Comparison of ENCODE assay signal across 14 cellular contexts in the genomic region with DNA sequence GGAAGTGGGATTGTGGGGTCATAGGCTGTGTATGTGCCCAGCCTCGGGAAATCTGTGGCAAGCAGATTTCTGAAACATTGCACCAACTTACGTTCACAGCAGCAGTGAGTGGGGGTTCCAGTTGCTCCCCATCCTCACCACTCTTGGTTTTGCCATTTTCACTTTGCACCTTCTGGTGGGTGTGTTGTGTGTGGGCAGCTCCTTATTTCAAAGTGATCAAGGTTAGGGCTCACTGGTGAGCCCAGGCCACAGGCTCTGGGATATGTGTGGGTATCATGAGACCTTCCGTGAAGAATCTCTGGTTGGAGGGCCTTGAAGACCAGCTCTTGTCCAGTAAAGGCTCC. TPM values are rescaled to one million over a fixed set of nuclear protein-coding genes. Genes with fewer than 3 reads are reported as not detected.
DNase-seq lines count a peak whose midpoint lies in the region; ATAC-seq, FAIRE-seq and TF ChIP-seq lines count a peak whose summit lies in the region.
"Had no signal": no experiment of that assay in that cellular context is flagged by ENCODE, and none has a peak within 500 bp of the region (broad histone marks: within the 10 kb centered on the region; RNA-seq: fewer than 3 reads in every experiment).

No MANE protein-coding gene starts in this region.

- peak overlapping the region; percentile 38 for H3K27ac ChIP-seq in CD8-positive, alpha-beta T cell (ENCODE audit: low read depth, low read length)
- H3K27ac ChIP-seq in KMS-11 (peak overlapping the region; percentile 89), H1 (ENCODE audit: low read depth, low read length) (no peak overlapping the region)
- H3K27ac ChIP-seq: gastroesophageal sphincter, vagina had no signal

- TF ChIP-seq RAD21 in H1 (IDR thresholded peaks at IDR 0.05 in 1 of 2, conservative IDR thresholded peaks at IDR 0.05 in 1 of 2; ENCODE audit: low read depth in 2 of 2, low read length in 2 of 2), result no peak

- peak overlapping the region; percentile 97; the same call in 1 of the 2 replicates for H2AK5ac ChIP-seq in H1 (ENCODE audit: low read depth, low read length)

- H2AFZ ChIP-seq in KMS-11 (ENCODE audit: low read depth) (no peak overlapping the region), H1 (ENCODE audit: low read length) (no peak overlapping the region)

- peak overlapping the region; percentile 91 for H3K27ac Mint-ChIP-seq in CD8-positive, alpha-beta T cell

- no peak for TF ChIP-seq EP300 in H1 (IDR thresholded peaks at IDR 0.05; ENCODE audit: borderline replicate concordance in 1 of 2, low read depth in 2 of 2, low read length in 2 of 2)

- no peak for FAIRE-seq in H1 (lab: Jason Lieb, UNC)
- FAIRE-seq: small intestine had no signal

- H2BK12ac ChIP-seq in H1 (ENCODE audit: low read depth, low read length), result peak overlapping the region; percentile 64; the same call in 1 of the 2 replicates

- H3K4me1 Mint-ChIP-seq in CD8-positive, alpha-beta T cell (ENCODE audit: low read depth), result peaks cover 50% of the 10 kb centered on the region

- POLR2A ChIA-PET in CD8-positive, alpha-beta T cell (lab: Charles Lee), result interaction anchor here (0.6 to 2.6 kb wide), 4 partner anchors 10 to 55 kb away, joined by 3 to 10 read pairs (median 5); a partner anchor contains a TSS
- POLR2A ChIA-PET in H1 (lab: Charles Lee; ENCODE audit: partially characterized antibody), result interaction anchor here (1.0 kb wide), 2 partner anchors 48 to 55 kb away, joined by 3 read pairs; a partner anchor contains a TSS

- H3K23me2 ChIP-seq in H1 (ENCODE audit: low read depth, low read length), result no peaks in the 10 kb centered on the region; the same call in 1 of the 2 replicates

- CTCF ChIA-PET in CD8-positive, alpha-beta T cell (lab: Charles Lee), result interaction anchor here (1.3 to 1.5 kb wide), 3 partner anchors 13 to 56 kb away, joined by 3 to 4 read pairs (median 4); no protein-coding TSS in a partner anchor
- CTCF ChIA-PET in H1 (lab: Charles Lee; ENCODE audit: partially characterized antibody), result interaction anchor here (1.0 to 1.5 kb wide), 3 partner anchors 13 to 53 kb away, joined by 3 to 4 read pairs (median 3); no protein-coding TSS in a partner anchor

- H3K14ac ChIP-seq in H1 (ENCODE audit: insufficient read length), result no peak overlapping the region

- no peaks in the 10 kb centered on the region for H3K36me3 Mint-ChIP-seq in CD8-positive, alpha-beta T cell

- peak overlapping the region; percentile 39; the same call in 1 of the 2 replicates for H3K9ac ChIP-seq in KMS-11
- no peak overlapping the region for H3K9ac ChIP-seq in H1 (replicated peaks in 1 of 4; ENCODE audit: extremely low read depth in 1 of 4, low read depth in 3 of 4, low read length in 3 of 4)

- no peak overlapping the region; the same call in 1 of the 2 replicates for H3K18ac ChIP-seq in H1 (ENCODE audit: extremely low read depth, low read length)

- H3K79me1 ChIP-seq in H1 (ENCODE audit: low read depth, low read length), result no peaks in the 10 kb centered on the region

- H4K8ac ChIP-seq in H1 (ENCODE audit: extremely low read depth, insufficient read depth, low read length), result no peak overlapping the region

- H3K9me3 ChIP-seq in CD8-positive, alpha-beta T cell (ENCODE audit: low read length), result no peaks in the 10 kb centered on the region
- H3K9me3 ChIP-seq in H1 (ENCODE audit: insufficient read depth in 2 of 2, low read depth in 1 of 2, low read length in 1 of 2), result no peaks in the 10 kb centered on the region
- H3K9me3 ChIP-seq: gastroesophageal sphincter, vagina had no signal

- DNase-seq in CD8-positive, alpha-beta T cell, result no peak
- DNase-seq in H1 (ENCODE audit: low read depth in 1 of 2, low spot score in 2 of 2) (no peak), NCI-H146 treated with DMSO at 0.1 percent for 48 hours (lab: John Stamatoyannopoulos, UW; ENCODE audit: unreplicated experiment) (no peak), omental fat pad (ENCODE audit: low spot score) (no peak), AML-193 (lab: John Stamatoyannopoulos, UW) (no peak)
- DNase-seq: GOT3, left colon, NCI-H1930, small intestine, SW 1271 had no signal

- peak overlapping the region; percentile 12 for H3K4ac ChIP-seq in H1 (replicated peaks; ENCODE audit: insufficient read length, low read depth, low read length)

- H2BK120ac ChIP-seq in H1 (replicated peaks; ENCODE audit: low read depth, low read length), result peak overlapping the region; percentile 29

- no peak for ATAC-seq in CD8-positive, alpha-beta T cell
- ATAC-seq in omental fat pad (ENCODE audit: low FRiP score), result no peak
- ATAC-seq: gastroesophageal sphincter, left colon had no signal

- no peak for TF ChIP-seq POLR2A in H1 (IDR thresholded peaks at IDR 0.05; ENCODE audit: control extremely low read depth in 1 of 2, low read depth in 2 of 2, low read length in 2 of 2)

- H2BK20ac ChIP-seq in H1 (ENCODE audit: low read length), result peak overlapping the region; percentile 91

- H3K56ac ChIP-seq in H1 (replicated peaks; ENCODE audit: insufficient read length, low read depth, low read length), result no peak overlapping the region

- H3K36me3 ChIP-seq in CD8-positive, alpha-beta T cell (ENCODE audit: insufficient read depth, low read length), result no peaks in the 10 kb centered on the region
- H3K36me3 ChIP-seq in KMS-11 (ENCODE audit: insufficient read depth) (no peaks in the 10 kb centered on the region), H1 (ENCODE audit: control insufficient read depth in 2 of 4, insufficient read depth in 4 of 4, low read length in 3 of 4) (no peaks in the 10 kb centered on the region)
- H3K36me3 ChIP-seq: gastroesophageal sphincter, vagina had no signal

- peak overlapping the region; percentile 9; the same call in 1 of the 2 replicates for H2BK15ac ChIP-seq in H1 (ENCODE audit: low read length)

- H3K4me3 Mint-ChIP-seq in CD8-positive, alpha-beta T cell, result peak overlapping the region; percentile 54

- TF ChIP-seq CTCF in CD8-positive, alpha-beta T cell (IDR thresholded peaks at IDR 0.05), result no peak
- TF ChIP-seq CTCF in KMS-11 (conservative IDR thresholded peaks at IDR 0.05; ENCODE audit: low read depth, low read length), result no peak
- TF ChIP-seq CTCF in H1 (IDR thresholded peaks at IDR 0.05; ENCODE audit: control extremely low read depth in 1 of 3, insufficient read depth in 1 of 3, low read depth in 1 of 3, low read length in 3 of 3), result no peak
- TF ChIP-seq CTCF in omental fat pad (IDR thresholded peaks at IDR 0.05), result no peak

- H3K79me2 ChIP-seq in KMS-11 (ENCODE audit: insufficient read depth, low read depth) (no peaks in the 10 kb centered on the region), H1 (ENCODE audit: control insufficient read depth in 1 of 2, insufficient read depth in 2 of 2, low read length in 2 of 2) (no peaks in the 10 kb centered on the region)

- H4K20me1 ChIP-seq in KMS-11 (ENCODE audit: insufficient read depth) (no peaks in the 10 kb centered on the region), H1 (replicated peaks in 1 of 2; ENCODE audit: control insufficient read depth in 1 of 2, insufficient read depth in 2 of 2, low read length in 2 of 2) (no peaks in the 10 kb centered on the region)

- H3K27me3 ChIP-seq in CD8-positive, alpha-beta T cell (ENCODE audit: insufficient read depth, low read length), result no peaks in the 10 kb centered on the region
- H3K27me3 ChIP-seq in KMS-11 (ENCODE audit: insufficient read depth, low read depth) (no peaks in the 10 kb centered on the region), H1 (replicated peaks in 1 of 4; ENCODE audit: control insufficient read depth in 3 of 4, extremely low read depth in 1 of 4, insufficient read depth in 3 of 4, low read length in 3 of 4) (no peaks in the 10 kb centered on the region)
- H3K27me3 ChIP-seq: gastroesophageal sphincter, vagina had no signal

- intact Hi-C loops in CD8-positive, alpha-beta T cell (cut with DNase I, micrococcal nuclease), result loop anchor here (5.0 kb wide), 2 partner anchors 42 to 53 kb away; a partner anchor contains a TSS

- no peaks in the 10 kb centered on the region for H3K27me3 Mint-ChIP-seq in CD8-positive, alpha-beta T cell (ENCODE audit: low read depth)
- H3K27me3 Mint-ChIP-seq: effector memory CD8-positive, alpha-beta T cell had no signal

- no peak overlapping the region for H3K23ac ChIP-seq in H1 (ENCODE audit: insufficient read length)

- peak overlapping the region; percentile 86 for H4K91ac ChIP-seq in H1 (replicated peaks; ENCODE audit: insufficient read length, low read length)

- H4K5ac ChIP-seq in H1 (ENCODE audit: insufficient read length, low read depth, low read length), result no peak overlapping the region

- peak overlapping the region; percentile 35; the same call in 1 of the 2 replicates for H2BK5ac ChIP-seq in H1 (ENCODE audit: low read depth, low read length)

- 98% methylated on average over 3 of the region's 3 CpGs; no CpG with 5 or more reads in 1 of the 2 experiments for WGBS in H1 (ENCODE audit: extremely low coverage in 1 of 2, insufficient coverage in 1 of 2, insufficient read length in 1 of 2, insufficient replicate concordance in 2 of 2, low coverage in 1 of 2, low lambda C conversion rate in 2 of 2, missing lambda C conversion rate in 1 of 2), 2 experiments

- H3K4me1 ChIP-seq in CD8-positive, alpha-beta T cell (ENCODE audit: insufficient read depth, low read length), result peaks cover 49% of the 10 kb centered on the region
- H3K4me1 ChIP-seq in KMS-11 (ENCODE audit: low read depth, poor library complexity, severe bottlenecking) (peaks cover 77% of the 10 kb centered on the region), H1 (replicated peaks in 1 of 4; ENCODE audit: control insufficient read depth in 3 of 4, insufficient read depth in 4 of 4, low read length in 3 of 4) (peaks cover 13 to 36% (median 19%) of the 10 kb centered on the region in 4 experiments)

- no peak overlapping the region for H3K4me3 ChIP-seq in CD8-positive, alpha-beta T cell (ENCODE audit: low read depth, low read length)
- H3K4me3 ChIP-seq in KMS-11 (IDR thresholded peaks at IDR 0.05; ENCODE audit: insufficient read depth, low read depth, low read length) (no peak overlapping the region), H1 (ENCODE audit: extremely low read depth in 1 of 4, insufficient read depth in 2 of 4, low read depth in 3 of 4, low read length in 4 of 4) (no peak overlapping the region)
- H3K4me3 ChIP-seq: gastroesophageal sphincter, vagina had no signal

- peak overlapping the region; percentile 70 for H3K4me2 ChIP-seq in KMS-11
- H3K4me2 ChIP-seq in H1 (ENCODE audit: insufficient read depth in 1 of 2, low read depth in 2 of 2, low read length in 2 of 2), result no peak overlapping the region

- no peaks in the 10 kb centered on the region for H3K9me3 Mint-ChIP-seq in CD8-positive, alpha-beta T cell
- H3K9me3 Mint-ChIP-seq: effector memory CD8-positive, alpha-beta T cell had no signal

RNA-seq across cellular contexts. Expression of a gene that starts 29.5 kb away (rescaled TPM):
- not detected for total RNA-seq in CD8-positive, alpha-beta T cell
- 0.82 and 0.92 TPM in 2 replicates for total RNA-seq in H1 (2021; fragmentation: NEBNext Ultra II Directional; extraction: Animal tissue kit (Norgen Biotek cat#: 25700))
- 0.54 TPM in 1 of 2 replicates, not detected in the other for polyA plus RNA-seq in H1 (2011; rRNA removed)
- 0.65 TPM for polyA plus RNA-seq in H1 (2011; cell fraction: cytosol; rRNA removed)
- polyA plus RNA-seq in H1 (2011; cell fraction: nucleus; rRNA removed), result 0.47 TPM
- polyA plus RNA-seq in H1 (2012, experiment 1 of 2), result 0.60 to 1.1 TPM in 2 of 4 replicates, not detected in the others
- not detected for polyA plus RNA-seq in H1 (2012, experiment 2 of 2)
- polyA plus RNA-seq in H1 (2013, experiment 1 of 2), result 1.3 TPM
- 0.68 TPM for polyA plus RNA-seq in H1 (2013, experiment 2 of 2)
- polyA minus RNA-seq in H1 (2011; rRNA and poly(A)+ RNA removed), result not detected in 2 replicates
- not detected for polyA minus RNA-seq in H1 (2011; cell fraction: cytosol; rRNA and poly(A)+ RNA removed)
- not detected for polyA minus RNA-seq in H1 (2011; cell fraction: nucleus; rRNA and poly(A)+ RNA removed)
- total RNA-seq in omental fat pad, result not detected
- total RNA-seq: gastroesophageal sphincter, left colon, vagina had no signal
- polyA plus RNA-seq: small intestine had no signal

RNA-seq across cellular contexts. Expression of a gene that starts 34.3 kb away (rescaled TPM):
- not detected for total RNA-seq in CD8-positive, alpha-beta T cell
- not detected in 2 replicates for total RNA-seq in H1 (2021; fragmentation: NEBNext Ultra II Directional; extraction: Animal tissue kit (Norgen Biotek cat#: 25700))
- not detected in 2 replicates for polyA plus RNA-seq in H1 (2011; rRNA removed)
- not detected for polyA plus RNA-seq in H1 (2011; cell fraction: cytosol; rRNA removed)
- polyA plus RNA-seq in H1 (2011; cell fraction: nucleus; rRNA removed), result not detected
- polyA plus RNA-seq in H1 (2012, experiment 1 of 2), result not detected in 4 replicates
- not detected for polyA plus RNA-seq in H1 (2012, experiment 2 of 2)
- polyA plus RNA-seq in H1 (2013, experiment 1 of 2), result not detected
- polyA plus RNA-seq in H1 (2013, experiment 2 of 2), result not detected
- polyA minus RNA-seq in H1 (2011; rRNA and poly(A)+ RNA removed), result not detected in 2 replicates
- polyA minus RNA-seq in H1 (2011; cell fraction: cytosol; rRNA and poly(A)+ RNA removed), result not detected
- not detected for polyA minus RNA-seq in H1 (2011; cell fraction: nucleus; rRNA and poly(A)+ RNA removed)
- not detected for total RNA-seq in omental fat pad
- total RNA-seq: gastroesophageal sphincter, left colon, vagina had no signal
- polyA plus RNA-seq: small intestine had no signal

RNA-seq across cellular contexts. Expression of a gene that starts 34.7 kb away (rescaled TPM):
- total RNA-seq in CD8-positive, alpha-beta T cell, result under 1 TPM; 0.69 to 0.73 TPM
- total RNA-seq in H1 (2021; fragmentation: NEBNext Ultra II Directional; extraction: Animal tissue kit (Norgen Biotek cat#: 25700)), result 96.0 and 96.9 TPM in 2 replicates
- 47.9 and 58.2 TPM in 2 replicates for polyA plus RNA-seq in H1 (2011; rRNA removed)
- polyA plus RNA-seq in H1 (2011; cell fraction: cytosol; rRNA removed), result 78.9 TPM
- 19.3 TPM for polyA plus RNA-seq in H1 (2011; cell fraction: nucleus; rRNA removed)
- polyA plus RNA-seq in H1 (2012, experiment 1 of 2), result 71.5 to 77.9 TPM (median 76.5 TPM) in 4 replicates
- 74.2 TPM for polyA plus RNA-seq in H1 (2012, experiment 2 of 2)
- polyA plus RNA-seq in H1 (2013, experiment 1 of 2), result 71.5 TPM
- 71.5 TPM for polyA plus RNA-seq in H1 (2013, experiment 2 of 2)
- 29.7 and 43.5 TPM in 2 replicates for polyA minus RNA-seq in H1 (2011; rRNA and poly(A)+ RNA removed)
- 27.9 TPM for polyA minus RNA-seq in H1 (2011; cell fraction: cytosol; rRNA and poly(A)+ RNA removed)
- 24.2 TPM for polyA minus RNA-seq in H1 (2011; cell fraction: nucleus; rRNA and poly(A)+ RNA removed)
- total RNA-seq in omental fat pad, result 1 to 10 TPM in 2 of 4 donors, under 1 TPM in 1, not detected in 1; 0.72 to 1.7 (median 1.2) TPM

RNA-seq across cellular contexts. Expression of a gene that starts 37.2 kb away (rescaled TPM):
- not detected for total RNA-seq in CD8-positive, alpha-beta T cell
- not detected in 2 replicates for total RNA-seq in H1 (2021; fragmentation: NEBNext Ultra II Directional; extraction: Animal tissue kit (Norgen Biotek cat#: 25700))
- polyA plus RNA-seq in H1 (2011; rRNA removed), result not detected in 2 replicates
- not detected for polyA plus RNA-seq in H1 (2011; cell fraction: cytosol; rRNA removed)
- polyA plus RNA-seq in H1 (2011; cell fraction: nucleus; rRNA removed), result not detected
- not detected in 4 replicates for polyA plus RNA-seq in H1 (2012, experiment 1 of 2)
- not detected for polyA plus RNA-seq in H1 (2012, experiment 2 of 2)
- not detected for polyA plus RNA-seq in H1 (2013, experiment 1 of 2)
- polyA plus RNA-seq in H1 (2013, experiment 2 of 2), result not detected
- polyA minus RNA-seq in H1 (2011; rRNA and poly(A)+ RNA removed), result not detected in 2 replicates
- not detected for polyA minus RNA-seq in H1 (2011; cell fraction: cytosol; rRNA and poly(A)+ RNA removed)
- polyA minus RNA-seq in H1 (2011; cell fraction: nucleus; rRNA and poly(A)+ RNA removed), result not detected
- not detected for total RNA-seq in omental fat pad
- total RNA-seq: gastroesophageal sphincter, left colon, vagina had no signal
- polyA plus RNA-seq: small intestine had no signal

RNA-seq across cellular contexts. Expression of a gene that starts 41.5 kb away (rescaled TPM):
- not detected for total RNA-seq in CD8-positive, alpha-beta T cell
- not detected in 2 replicates for total RNA-seq in H1 (2021; fragmentation: NEBNext Ultra II Directional; extraction: Animal tissue kit (Norgen Biotek cat#: 25700))
- not detected in 2 replicates for polyA plus RNA-seq in H1 (2011; rRNA removed)
- polyA plus RNA-seq in H1 (2011; cell fraction: cytosol; rRNA removed), result not detected
- polyA plus RNA-seq in H1 (2011; cell fraction: nucleus; rRNA removed), result not detected
- not detected in 4 replicates for polyA plus RNA-seq in H1 (2012, experiment 1 of 2)
- not detected for polyA plus RNA-seq in H1 (2012, experiment 2 of 2)
- polyA plus RNA-seq in H1 (2013, experiment 1 of 2), result not detected
- not detected for polyA plus RNA-seq in H1 (2013, experiment 2 of 2)
- polyA minus RNA-seq in H1 (2011; rRNA and poly(A)+ RNA removed), result not detected in 2 replicates
- polyA minus RNA-seq in H1 (2011; cell fraction: cytosol; rRNA and poly(A)+ RNA removed), result not detected
- polyA minus RNA-seq in H1 (2011; cell fraction: nucleus; rRNA and poly(A)+ RNA removed), result not detected
- total RNA-seq in omental fat pad, result not detected
- total RNA-seq: gastroesophageal sphincter, left colon, vagina had no signal
- polyA plus RNA-seq: small intestine had no signal

Comparison
In these comparisons a context has a peak if more than half of its experiments do, and no peak if none do; other contexts are left out.
1. RNA of a gene that starts 34.7 kb away (total RNA-seq): 96.0 to 96.9 TPM in H1; 0.72 to 1.7 TPM in omental fat pad and 0.69 to 0.73 TPM in CD8-positive, alpha-beta T cell; every median in the first group is over 10 times any median in the second.